In genomic region chr3:107061466-107061865, GRCh38 we compare ENCODE assay signal across 1 cellular context.
TF ChIP-seq lines count a peak whose summit lies in the region.

No MANE protein-coding gene starts in this region.

TF ChIP-seq in IMR-90, 13 proteins besides CTCF, POLR2A, EP300 and RAD21:
- TF ChIP-seq NFE2L2 (IDR thresholded peaks at IDR 0.05; ENCODE audit: low read depth, low read length) (no peak), CHD1 (IDR thresholded peaks at IDR 0.05; ENCODE audit: low read depth, low read length) (no peak), MAFK (IDR thresholded peaks at IDR 0.05; ENCODE audit: low read depth, low read length) (no peak), SMC3 (IDR thresholded peaks at IDR 0.05; ENCODE audit: low read depth, low read length) (no peak), MAZ (IDR thresholded peaks at IDR 0.05; ENCODE audit: borderline replicate concordance, low read depth, low read length) (no peak), MXI1 (IDR thresholded peaks at IDR 0.05; ENCODE audit: borderline replicate concordance, low read depth, low read length) (no peak), CEBPB (IDR thresholded peaks at IDR 0.05; ENCODE audit: low read depth, low read length) (no peak), USF2 (IDR thresholded peaks at IDR 0.05; ENCODE audit: low read depth, low read length) (no peak), RCOR1 (IDR thresholded peaks at IDR 0.05; ENCODE audit: insufficient replicate concordance, low read length) (no peak), FOS (IDR thresholded peaks at IDR 0.05; ENCODE audit: low read depth, low read length) (no peak), RFX5 (IDR thresholded peaks at IDR 0.05; ENCODE audit: low read depth, low read length) (no peak), BHLHE40 (IDR thresholded peaks at IDR 0.05; ENCODE audit: low read depth, low read length) (no peak)
- TF ChIP-seq, protein P1, sequence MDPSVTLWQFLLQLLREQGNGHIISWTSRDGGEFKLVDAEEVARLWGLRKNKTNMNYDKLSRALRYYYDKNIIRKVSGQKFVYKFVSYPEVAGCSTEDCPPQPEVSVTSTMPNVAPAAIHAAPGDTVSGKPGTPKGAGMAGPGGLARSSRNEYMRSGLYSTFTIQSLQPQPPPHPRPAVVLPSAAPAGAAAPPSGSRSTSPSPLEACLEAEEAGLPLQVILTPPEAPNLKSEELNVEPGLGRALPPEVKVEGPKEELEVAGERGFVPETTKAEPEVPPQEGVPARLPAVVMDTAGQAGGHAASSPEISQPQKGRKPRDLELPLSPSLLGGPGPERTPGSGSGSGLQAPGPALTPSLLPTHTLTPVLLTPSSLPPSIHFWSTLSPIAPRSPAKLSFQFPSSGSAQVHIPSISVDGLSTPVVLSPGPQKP (IDR thresholded peaks at IDR 0.05; ENCODE audit: borderline replicate concordance, low read depth, low read length) = no peak
